ENCODE assay signal across 7 cellular contexts in the genomic region with DNA sequence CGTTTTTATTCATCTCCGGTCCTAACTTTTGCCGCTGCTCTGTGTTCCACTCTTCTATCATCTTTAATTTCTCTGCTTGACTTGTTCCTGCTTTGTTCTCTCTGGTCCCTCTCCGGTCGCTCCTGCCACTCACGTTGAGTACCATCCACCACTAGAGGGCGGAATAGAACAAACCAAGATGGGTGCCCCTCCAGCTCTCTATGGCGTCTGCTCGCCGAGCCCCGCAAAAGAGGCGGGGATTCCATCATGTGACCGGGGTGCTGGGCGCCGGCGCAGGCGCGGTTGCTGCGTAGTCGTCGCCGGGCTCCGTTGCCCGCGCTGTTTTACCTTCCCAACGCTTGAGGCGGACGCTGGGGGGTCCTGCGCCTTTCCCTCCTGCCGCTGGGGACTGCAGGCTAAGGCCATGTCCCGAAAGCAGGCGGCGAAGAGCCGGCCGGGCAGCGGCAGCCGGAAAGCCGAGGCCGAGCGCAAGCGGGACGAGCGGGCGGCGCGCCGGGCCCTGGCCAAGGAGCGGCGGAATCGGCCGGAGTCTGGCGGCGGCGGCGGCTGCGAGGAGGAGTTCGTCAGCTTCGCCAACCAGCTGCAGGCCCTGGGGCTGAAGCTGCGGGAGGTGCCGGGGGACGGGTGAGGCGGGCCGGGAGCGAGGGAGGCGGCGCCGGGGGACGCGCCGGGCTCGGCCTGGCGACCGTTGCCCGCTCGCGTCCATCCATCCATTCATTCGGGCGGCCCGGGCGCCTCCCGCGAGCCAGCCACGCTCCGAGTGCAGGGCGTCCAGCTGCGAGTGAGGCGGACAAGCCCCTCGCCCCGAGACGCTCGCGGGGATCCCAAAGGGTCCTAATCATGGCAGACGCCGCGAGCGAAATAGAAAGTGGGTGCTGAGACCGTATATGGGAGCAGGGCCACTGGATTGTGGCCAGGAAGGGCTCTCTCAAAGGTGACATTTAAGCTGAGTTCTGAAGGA. TPM values are rescaled to one million over a fixed set of nuclear protein-coding genes. Genes with fewer than 3 reads are reported as not detected.
DNase-seq lines count a peak whose midpoint lies in the region; ATAC-seq, FAIRE-seq and TF ChIP-seq lines count a peak whose summit lies in the region.

A gene with protein sequence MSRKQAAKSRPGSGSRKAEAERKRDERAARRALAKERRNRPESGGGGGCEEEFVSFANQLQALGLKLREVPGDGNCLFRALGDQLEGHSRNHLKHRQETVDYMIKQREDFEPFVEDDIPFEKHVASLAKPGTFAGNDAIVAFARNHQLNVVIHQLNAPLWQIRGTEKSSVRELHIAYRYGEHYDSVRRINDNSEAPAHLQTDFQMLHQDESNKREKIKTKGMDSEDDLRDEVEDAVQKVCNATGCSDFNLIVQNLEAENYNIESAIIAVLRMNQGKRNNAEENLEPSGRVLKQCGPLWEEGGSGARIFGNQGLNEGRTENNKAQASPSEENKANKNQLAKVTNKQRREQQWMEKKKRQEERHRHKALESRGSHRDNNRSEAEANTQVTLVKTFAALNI (plus strand): TSS at position 285 of the 961 bp plus-strand sequence. CDS start 119 bp downstream, at position 404.

- H3K4me2 ChIP-seq in astrocyte (ENCODE audit: low read length) = peak within 1 kb of the TSS; percentile 92

- peak within 1 kb of the TSS; percentile 82 for H2AFZ ChIP-seq in astrocyte (ENCODE audit: low read depth, low read length)

- H3K27ac ChIP-seq in astrocyte (ENCODE audit: low read depth, low read length) = peak within 1 kb of the TSS; percentile 85

- TF ChIP-seq CTCF in astrocyte (IDR thresholded peaks at IDR 0.05; ENCODE audit: insufficient read depth, low read depth, low read length) = peak; percentile 86

- peaks cover 3% of the 10 kb centered on the region for H3K9me3 Mint-ChIP-seq in T-helper 2 cell treated with Interferon-gamma antibody and Interleukin-4, amounts not matched to agents 5 μg/mL and 100 μg/mL, for 36 hours
- H3K9me3 Mint-ChIP-seq in astrocyte (ENCODE audit: unreplicated experiment) = peaks cover 2% of the 10 kb centered on the region

- peak within 1 kb of the TSS; percentile 87 for H3K9ac ChIP-seq in astrocyte (ENCODE audit: low read length)

- peaks cover 8% of the 10 kb centered on the region for H3K36me3 Mint-ChIP-seq in T-helper 2 cell treated with Interferon-gamma antibody and Interleukin-4, amounts not matched to agents 5 μg/mL and 100 μg/mL, for 36 hours (ENCODE audit: low read depth)
- H3K36me3 Mint-ChIP-seq in astrocyte (ENCODE audit: low read depth, unreplicated experiment) = peaks cover 5% of the 10 kb centered on the region

- peaks cover 48% of the 10 kb centered on the region for H3K79me2 ChIP-seq in astrocyte (ENCODE audit: insufficient read depth, low read length)

- FAIRE-seq in astrocyte (lab: Jason Lieb, UNC) = no peak

- peak; percentile 84 for TF ChIP-seq POLR2A in GM18505 (IDR thresholded peaks at IDR 0.05; ENCODE audit: borderline replicate concordance, extremely low read depth, insufficient read depth, insufficient read length)

- H3K27ac Mint-ChIP-seq in T-helper 2 cell treated with Interferon-gamma antibody and Interleukin-4, amounts not matched to agents 5 μg/mL and 100 μg/mL, for 36 hours = peak within 1 kb of the TSS; percentile 53
- H3K27ac Mint-ChIP-seq in astrocyte (ENCODE audit: unreplicated experiment) = peak within 1 kb of the TSS; percentile 81

- ATAC-seq in GM18505 (IDR thresholded peaks at IDR 0.05; ENCODE audit: unreplicated experiment) (peak; percentile 89), HG02973 (IDR thresholded peaks at IDR 0.05; ENCODE audit: unreplicated experiment) (peak; percentile 81)

- H3K27me3 ChIP-seq in astrocyte (ENCODE audit: insufficient read depth, low read length) = peaks cover 4% of the 10 kb centered on the region

- H4K20me1 ChIP-seq in astrocyte (ENCODE audit: insufficient read depth, low read length) = peaks cover 41% of the 10 kb centered on the region

- H3K27me3 Mint-ChIP-seq in T-helper 2 cell treated with Interferon-gamma antibody and Interleukin-4, amounts not matched to agents 5 μg/mL and 100 μg/mL, for 36 hours (ENCODE audit: low read depth) = peaks cover 6% of the 10 kb centered on the region
- H3K27me3 Mint-ChIP-seq in astrocyte (ENCODE audit: low read depth, unreplicated experiment) = peaks cover 3% of the 10 kb centered on the region

- peak; percentile 94 to 97 for DNase-seq in NCI-H1930 (lab: John Stamatoyannopoulos, UW)
- DNase-seq in T-helper 2 cell treated with Interferon-gamma antibody and Interleukin-4, amounts not matched to agents 5 μg/mL and 100 μg/mL, for 36 hours (ENCODE audit: low spot score) = peak; percentile 94
- peak; percentile 86 for DNase-seq in astrocyte (ENCODE audit: low read depth)
- DNase-seq in hepatic stellate cell (ENCODE audit: low spot score) = peak; percentile 97
- peak; percentile 94 for DNase-seq in renal cortical epithelial cell (ENCODE audit: low read depth)

- peak within 1 kb of the TSS; percentile 93 for H3K4me3 ChIP-seq in astrocyte (ENCODE audit: insufficient read depth, low read depth, low read length)

- H3K9me3 ChIP-seq in astrocyte (ENCODE audit: insufficient read depth, low read depth, low read length) = no peaks in the 10 kb centered on the region

- no peaks in the 10 kb centered on the region for H3K36me3 ChIP-seq in astrocyte (ENCODE audit: insufficient read depth, low read length)

- peak within 1 kb of the TSS; percentile 92 for H3K4me3 Mint-ChIP-seq in T-helper 2 cell treated with Interferon-gamma antibody and Interleukin-4, amounts not matched to agents 5 μg/mL and 100 μg/mL, for 36 hours
- H3K4me3 Mint-ChIP-seq in astrocyte (ENCODE audit: unreplicated experiment) = peak within 1 kb of the TSS; percentile 92

- H3K4me1 Mint-ChIP-seq in T-helper 2 cell treated with Interferon-gamma antibody and Interleukin-4, amounts not matched to agents 5 μg/mL and 100 μg/mL, for 36 hours (ENCODE audit: low read depth) = peaks cover 27% of the 10 kb centered on the region
- peaks cover 13% of the 10 kb centered on the region for H3K4me1 Mint-ChIP-seq in astrocyte (ENCODE audit: low read depth, unreplicated experiment)

- peaks cover 19% of the 10 kb centered on the region for H3K4me1 ChIP-seq in astrocyte (ENCODE audit: insufficient read depth, low read length)

RNA-seq across cellular contexts. Expression of the gene that starts here (rescaled TPM):
- total RNA-seq in astrocyte = 8.7 and 10.6 TPM in 2 replicates
- total RNA-seq in renal cortical epithelial cell = 4.3 and 8.7 TPM in 2 replicates

Comparison
In these comparisons a context has a peak if more than half of its experiments do, and no peak if none do; other contexts are left out.
1. Peak in every context shown above with its lines: DNase-seq, ATAC-seq, H3K4me3 ChIP-seq and H3K27ac ChIP-seq.